In genomic region chr15:80251505-80252280, GRCh38 we compare ENCODE assay signal across 8 cellular contexts. TPM values are rescaled to one million over a fixed set of nuclear protein-coding genes. Genes with fewer than 3 reads are reported as not detected.
DNase-seq lines count a peak whose midpoint lies in the region; ATAC-seq and TF ChIP-seq lines count a peak whose summit lies in the region.

Gene CTXND1, minus strand, starts transcription at chr15:80252213. Its CDS starts 50,264 bp downstream, at chr15:80201949.

- peak; percentile 30 for DNase-seq in GM20000 (ENCODE audit: low spot score)
- DNase-seq in NCI-H345 treated with DMSO at 0.1 percent for 48 hours (lab: John Stamatoyannopoulos, UW; ENCODE audit: unreplicated experiment) = no peak

- peaks cover 63% of the 10 kb centered on the region for H3K27me3 Mint-ChIP-seq in activated T-helper 17 cell treated with anti-CD3 and anti-CD28 coated beads, Interleukin-2, amount 50 U/mL, for 72 hours

- TF ChIP-seq CTCF in GM20000 (IDR thresholded peaks at IDR 0.05; ENCODE audit: extremely low read depth, missing control alignments) = no peak

- peak within 1 kb of the TSS; percentile 45 for H3K4me3 Mint-ChIP-seq in activated T-helper 17 cell treated with anti-CD3 and anti-CD28 coated beads, Interleukin-2, amount 50 U/mL, for 72 hours

- H3K9me3 Mint-ChIP-seq in activated T-helper 17 cell treated with anti-CD3 and anti-CD28 coated beads, Interleukin-2, amount 50 U/mL, for 72 hours = no peaks in the 10 kb centered on the region

- H3K9me3 ChIP-seq in iPS-18c (ENCODE audit: control insufficient read depth, insufficient read depth, low read length) = no peaks in the 10 kb centered on the region
- no peaks in the 10 kb centered on the region for H3K9me3 ChIP-seq in skeletal muscle tissue (ENCODE audit: control insufficient read depth in 3 of 3, low read length in 3 of 3)

- no peaks in the 10 kb centered on the region for H3K36me3 ChIP-seq in skeletal muscle tissue (ENCODE audit: control insufficient read depth in 3 of 3, insufficient read depth in 3 of 3, low read length in 3 of 3)

- no peaks in the 10 kb centered on the region for H3K36me3 Mint-ChIP-seq in activated T-helper 17 cell treated with anti-CD3 and anti-CD28 coated beads, Interleukin-2, amount 50 U/mL, for 72 hours (ENCODE audit: low read depth)

- H3K9ac ChIP-seq in skeletal muscle tissue (ENCODE audit: low read depth in 1 of 3, low read length in 3 of 3) = peak within 1 kb of the TSS in 2 of 3 donors; percentile 25 to 33

- H3K27ac Mint-ChIP-seq in activated T-helper 17 cell treated with anti-CD3 and anti-CD28 coated beads, Interleukin-2, amount 50 U/mL, for 72 hours = no peak within 1 kb of the TSS

- peaks cover 44 to 61% (median 51%) of the 10 kb centered on the region in 3 donors for H3K27me3 ChIP-seq in skeletal muscle tissue (ENCODE audit: control insufficient read depth in 3 of 3, insufficient read depth in 3 of 3, low read length in 3 of 3)

- H3K4me1 Mint-ChIP-seq in activated T-helper 17 cell treated with anti-CD3 and anti-CD28 coated beads, Interleukin-2, amount 50 U/mL, for 72 hours = no peaks in the 10 kb centered on the region

- no peak for ATAC-seq in activated T-helper 17 cell treated with anti-CD3 and anti-CD28 coated beads, Interleukin-2, amount 50 U/mL, for 72 hours (replicated peaks)
- ATAC-seq in HG02623 (IDR thresholded peaks at IDR 0.05; ENCODE audit: unreplicated experiment) = no peak
- no peak for ATAC-seq in HG02973 (IDR thresholded peaks at IDR 0.05; ENCODE audit: unreplicated experiment)
- no peak for ATAC-seq in HG02981 (IDR thresholded peaks at IDR 0.05; ENCODE audit: unreplicated experiment)

- peaks cover 0 to 4% (median 0%) of the 10 kb centered on the region in 3 donors for H3K4me1 ChIP-seq in skeletal muscle tissue (ENCODE audit: control insufficient read depth in 3 of 3, insufficient read depth in 3 of 3, low read length in 3 of 3)

- H3K4me3 ChIP-seq in iPS-18c (ENCODE audit: insufficient read depth, low read depth, low read length) (peak within 1 kb of the TSS; percentile 58), skeletal muscle tissue (ENCODE audit: low read length in 3 of 3) (peak within 1 kb of the TSS; percentile 31 to 52 (median 52))

- H3K27ac ChIP-seq in skeletal muscle tissue (ENCODE audit: low read depth, low read length) = no peak within 1 kb of the TSS

RNA-seq across cellular contexts. Expression of gene CTXND1, which starts in this region (rescaled TPM):
- not detected for total RNA-seq in activated T-helper 17 cell treated with anti-CD3 and anti-CD28 coated beads, Interleukin-2, amount 50 U/mL, for 72 hours
- total RNA-seq in skeletal muscle tissue = 0.52 TPM
